ENCODE assay signal across 8 cellular contexts in the genomic region with DNA sequence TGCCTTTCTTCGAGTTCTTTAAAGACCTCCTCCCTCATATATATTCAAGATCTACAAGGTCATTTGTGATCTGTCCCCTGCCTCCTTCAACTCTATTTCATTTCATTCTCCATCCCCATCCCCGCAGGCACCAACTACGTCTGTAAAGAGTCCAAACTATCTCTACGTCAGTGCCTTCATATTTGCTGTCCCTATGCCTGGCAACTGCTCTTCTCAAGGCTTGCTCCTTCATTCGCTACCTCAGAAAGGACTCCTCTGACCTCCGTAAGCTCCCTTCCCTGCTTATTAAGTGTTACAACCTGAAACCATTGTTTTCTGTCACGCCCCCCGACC.
A peak's percentile ranks its signal among the peaks of the same experiment; 100 is the strongest.
DNase-seq lines count a peak whose midpoint lies in the region; ATAC-seq and TF ChIP-seq lines count a peak whose summit lies in the region.

No MANE protein-coding gene starts in this region.

- H3K36me3 Mint-ChIP-seq in activated naive CD8-positive, alpha-beta T cell treated with anti-CD3 and anti-CD28 coated beads, Interleukin-2, amount 50 U/mL, for 24 hours (ENCODE audit: low read depth): peaks cover 48% of the 10 kb centered on the region

- H3K4me3 Mint-ChIP-seq in activated naive CD8-positive, alpha-beta T cell treated with anti-CD3 and anti-CD28 coated beads, Interleukin-2, amount 50 U/mL, for 24 hours: peak overlapping the region; percentile 96

- H3K27me3 Mint-ChIP-seq in activated naive CD8-positive, alpha-beta T cell treated with anti-CD3 and anti-CD28 coated beads, Interleukin-2, amount 50 U/mL, for 24 hours: no peaks in the 10 kb centered on the region

- peak overlapping the region; percentile 6; the same call in 1 of the 2 replicates for H3K27ac ChIP-seq in HEK293 (ENCODE audit: extremely low read depth, low read depth, low read length)
- peak overlapping the region; percentile 61 for H3K27ac ChIP-seq in substantia nigra (ENCODE audit: low read depth, low read length, poor library complexity, severe bottlenecking)

- ATAC-seq in activated naive CD8-positive, alpha-beta T cell treated with anti-CD3 and anti-CD28 coated beads, Interleukin-2, amount 50 U/mL, for 24 hours: no peak
- ATAC-seq in HG02885 (IDR thresholded peaks at IDR 0.05; ENCODE audit: poor library complexity, unreplicated experiment) (no peak), GM19463 (IDR thresholded peaks at IDR 0.05; ENCODE audit: unreplicated experiment) (no peak)

- no peaks in the 10 kb centered on the region for H3K4me1 ChIP-seq in HEK293 (ENCODE audit: control insufficient read depth, insufficient read depth, low read length)

- CTCF ChIA-PET in HEK293 (lab: Yijun Ruan, JAX): interaction anchor here (1.0 to 2.8 kb wide), 2 partner anchors 22 to 141 kb away, joined by 3 to 12 read pairs; no protein-coding TSS in a partner anchor

- no peaks in the 10 kb centered on the region for H3K9me3 Mint-ChIP-seq in activated naive CD8-positive, alpha-beta T cell treated with anti-CD3 and anti-CD28 coated beads, Interleukin-2, amount 50 U/mL, for 24 hours

- H3K36me3 ChIP-seq in HEK293 (ENCODE audit: control insufficient read depth in 2 of 2, insufficient read depth in 1 of 2, low read length in 2 of 2): peaks cover 38 to 46% of the 10 kb centered on the region in 2 experiments

- H3K4me3 ChIP-seq in HEK293 (ENCODE audit: low read depth, low read length): peak overlapping the region; percentile 99

- no peak for TF ChIP-seq CTCF in HEK293 (tag by site-specific recombination; IDR thresholded peaks at IDR 0.05)

- peaks cover 56% of the 10 kb centered on the region for H3K4me1 Mint-ChIP-seq in activated naive CD8-positive, alpha-beta T cell treated with anti-CD3 and anti-CD28 coated beads, Interleukin-2, amount 50 U/mL, for 24 hours

- peak overlapping the region; percentile 96 for H3K27ac Mint-ChIP-seq in activated naive CD8-positive, alpha-beta T cell treated with anti-CD3 and anti-CD28 coated beads, Interleukin-2, amount 50 U/mL, for 24 hours

- POLR2A ChIA-PET in HEK293 (lab: Yijun Ruan, JAX): no interaction called here

- DNase-seq in AG20443 (ENCODE audit: low spot score) (peak; percentile 43), iris pigment epithelial cell (ENCODE audit: low read depth) (peak; percentile 44), substantia nigra (lab: John Stamatoyannopoulos, UW) (no peak), NCI-H2196 (lab: John Stamatoyannopoulos, UW; ENCODE audit: unreplicated experiment) (no peak)
- DNase-seq in activated naive CD8-positive, alpha-beta T cell treated with anti-CD3 and anti-CD28 coated beads, Interleukin-2, amount 50 U/mL, for 24 hours: no peak

- no peaks in the 10 kb centered on the region for H3K9me3 ChIP-seq in HEK293 (ENCODE audit: control insufficient read depth, insufficient read depth, low read depth, low read length)

TF ChIP-seq in HEK293, 187 proteins besides CTCF, POLR2A, EP300 and RAD21:
- TF ChIP-seq ZNF670 (tag by site-specific recombination; IDR thresholded peaks at IDR 0.05; ENCODE audit: low read depth) (no peak), ZFP69B (tag by site-specific recombination; IDR thresholded peaks at IDR 0.05) (no peak), ZNF558 (tag by site-specific recombination; IDR thresholded peaks at IDR 0.05) (no peak), ZNF324 (tag by site-specific recombination; IDR thresholded peaks at IDR 0.05) (no peak), ZNF248 (tag by site-specific recombination; IDR thresholded peaks at IDR 0.05) (no peak), KLF1 (tag by site-specific recombination; IDR thresholded peaks at IDR 0.05) (no peak)

Comparison
In these comparisons a context has a peak if more than half of its experiments do, and no peak if none do; other contexts are left out.
1. DNase-seq: peak in AG20443 (single experiment) and iris pigment epithelial cell (single experiment); none in activated naive CD8-positive, alpha-beta T cell treated with anti-CD3 and anti-CD28 coated beads, Interleukin-2, amount 50 U/mL, for 24 hours (single experiment), substantia nigra (0 of 49) and NCI-H2196 (single experiment).